1 cellular context compared by ENCODE assay signal in genomic region chr6:128413291-128413690, GRCh38.
TF ChIP-seq lines count a peak whose summit lies in the region.

No MANE protein-coding gene starts in this region.

TF ChIP-seq in H1, 55 proteins besides CTCF, POLR2A, EP300 and RAD21:
- TF ChIP-seq CEBPB (IDR thresholded peaks at IDR 0.05; ENCODE audit: low read depth, low read length) (peak; percentile 35; the same call in 1 of the 2 replicates), BRCA1 (IDR thresholded peaks at IDR 0.05; ENCODE audit: low read depth, low read length) (no peak), HDAC6 (IDR thresholded peaks at IDR 0.05; ENCODE audit: low read depth, low read length) (no peak), CBX5 (IDR thresholded peaks at IDR 0.05; ENCODE audit: low read depth, low read length) (no peak), JUND (IDR thresholded peaks at IDR 0.05; ENCODE audit: low read length) (no peak)
